Comparison of ENCODE assay signal across 1 cellular context in genomic region chr6:25175656-25176055, GRCh38.
TF ChIP-seq lines count a peak whose summit lies in the region.

No MANE protein-coding gene starts in this region.

TF ChIP-seq in IMR-90, 13 proteins besides CTCF, POLR2A, EP300 and RAD21 (continued from another document):
- TF ChIP-seq ELK1 (IDR thresholded peaks at IDR 0.05; ENCODE audit: borderline replicate concordance, low read depth, low read length) (no peak), MXI1 (IDR thresholded peaks at IDR 0.05; ENCODE audit: borderline replicate concordance, low read depth, low read length) (no peak), RCOR1 (IDR thresholded peaks at IDR 0.05; ENCODE audit: insufficient replicate concordance, low read length) (no peak), BHLHE40 (IDR thresholded peaks at IDR 0.05; ENCODE audit: low read depth, low read length) (no peak), USF2 (IDR thresholded peaks at IDR 0.05; ENCODE audit: low read depth, low read length) (no peak), MAFK (IDR thresholded peaks at IDR 0.05; ENCODE audit: low read depth, low read length) (no peak), CHD1 (IDR thresholded peaks at IDR 0.05; ENCODE audit: low read depth, low read length) (no peak)
